In genomic region chr3:172034786-172035685, GRCh38 we compare ENCODE assay signal across 8 cellular contexts. TPM values are rescaled to one million over a fixed set of nuclear protein-coding genes. Genes with fewer than 3 reads are reported as not detected.
A peak's percentile ranks its signal among the peaks of the same experiment; 100 is the strongest.
DNase-seq lines count a peak whose midpoint lies in the region; ATAC-seq and TF ChIP-seq lines count a peak whose summit lies in the region.

No MANE protein-coding gene starts in this region.

- no peaks in the 10 kb centered on the region for H3K27me3 ChIP-seq in Karpas-422 (ENCODE audit: low read length)
- no peaks in the 10 kb centered on the region for H3K27me3 ChIP-seq in body of pancreas
- no peaks in the 10 kb centered on the region for H3K27me3 ChIP-seq in lung (ENCODE audit: control insufficient read depth, insufficient read depth)

- no peaks in the 10 kb centered on the region for H4K20me1 ChIP-seq in Karpas-422 (ENCODE audit: insufficient read depth, low read depth, low read length)

- H3K36me3 ChIP-seq in Karpas-422 (ENCODE audit: insufficient read depth, low read length) (no peaks in the 10 kb centered on the region), body of pancreas (replicated peaks in 1 of 2; ENCODE audit: insufficient read depth in 1 of 2, low read depth in 2 of 2) (no peaks in the 10 kb centered on the region), lung (ENCODE audit: control insufficient read depth in 2 of 2, insufficient read depth in 2 of 2, low read length in 2 of 2) (no peaks in the 10 kb centered on the region)

- no peak for TF ChIP-seq POLR2A in body of pancreas (IDR thresholded peaks at IDR 0.05)

- no peak overlapping the region for H2AFZ ChIP-seq in Karpas-422 (ENCODE audit: low read length)

- H3K27ac ChIP-seq in Karpas-422 (ENCODE audit: low read length) (no peak overlapping the region), body of pancreas (no peak overlapping the region), lung (ENCODE audit: low read depth in 1 of 2, low read length in 1 of 2) (no peak overlapping the region)

- H3K4me1 ChIP-seq in Karpas-422 (ENCODE audit: low read length) (peaks cover 3% of the 10 kb centered on the region), body of pancreas (peaks cover 7% of the 10 kb centered on the region), lung (ENCODE audit: control insufficient read depth in 2 of 2, insufficient read depth in 2 of 2, low read length in 2 of 2) (no peaks in the 10 kb centered on the region)

- H3K79me2 ChIP-seq in Karpas-422 (ENCODE audit: low read length), result no peaks in the 10 kb centered on the region

- no peak overlapping the region for H3K9ac ChIP-seq in Karpas-422 (ENCODE audit: low read length)

- no peak for ATAC-seq in body of pancreas
- ATAC-seq in lung (ENCODE audit: insufficient read depth, low FRiP score), result no peak
- ATAC-seq in HG03571 (IDR thresholded peaks at IDR 0.05; ENCODE audit: unreplicated experiment), result no peak
- no peak for ATAC-seq in HG02571 (IDR thresholded peaks at IDR 0.05; ENCODE audit: unreplicated experiment)
- no peak for ATAC-seq in HG03469 (IDR thresholded peaks at IDR 0.05; ENCODE audit: unreplicated experiment)

- no peaks in the 10 kb centered on the region for H3K9me3 ChIP-seq in Karpas-422 (ENCODE audit: low read length)
- H3K9me3 ChIP-seq in body of pancreas, result no peaks in the 10 kb centered on the region
- H3K9me3 ChIP-seq in lung (ENCODE audit: control insufficient read depth in 2 of 2, insufficient read depth in 1 of 2, low read length in 1 of 2), result no peaks in the 10 kb centered on the region

- intact Hi-C loops in body of pancreas (cut with DNase I), result no loop called here

- H3K4me3 ChIP-seq in Karpas-422 (ENCODE audit: low read length) (no peak overlapping the region), body of pancreas (no peak overlapping the region), lung (no peak overlapping the region)

- WGBS in body of pancreas, 2 donors, result 63% methylated on average over 9 of the region's 9 CpGs
- WGBS in lung, 2 donors, result 81 to 86% methylated on average over 8 to 9 of the region's 9 CpGs

- no peak overlapping the region for H3K4me2 ChIP-seq in Karpas-422 (ENCODE audit: low read depth, low read length, poor library complexity, severe bottlenecking)

- DNase-seq in SIG-M5 treated with dmso at 0.1 percent for 504 hours (lab: John Stamatoyannopoulos, UW; ENCODE audit: unreplicated experiment) (peak; percentile 71), SIG-M5 (lab: John Stamatoyannopoulos, UW) (no peak), Karpas-422 (peak; percentile 53), body of pancreas (peak in 3 of 4 donors; percentile 38 to 51 (median 42)), lung (ENCODE audit: low spot score) (no peak)

- H3K9me2 ChIP-seq in Karpas-422 (replicated peaks; ENCODE audit: insufficient read depth, low read length), result no peaks in the 10 kb centered on the region

- peak; percentile 25 to 83 (median 72) for TF ChIP-seq CTCF in body of pancreas (IDR thresholded peaks at IDR 0.05)
- TF ChIP-seq CTCF in lung (IDR thresholded peaks at IDR 0.05; ENCODE audit: control extremely low read depth, extremely low read depth), result peak; percentile 40

RNA-seq across cellular contexts. Expression of gene FNDC3B, which starts 4.3 kb away (rescaled TPM):
- total RNA-seq in Karpas-422 (2014; rRNA removed; shearing (Covaris generic); ENCODE audit: low replicate concordance), result 1.6 and 2.6 TPM in 2 replicates
- total RNA-seq in body of pancreas (10 to 100 TPM; 64.3 to 86.0 TPM), lung (100 to 1,000 TPM; 150 to 175 TPM)
- polyA plus RNA-seq in lung, result 10 to 100 TPM; 13.3 to 50.0 TPM

Comparison
In these comparisons a context has a peak if more than half of its experiments do, and no peak if none do; other contexts are left out.
1. DNase-seq: peak in SIG-M5 treated with dmso at 0.1 percent for 504 hours (single experiment), Karpas-422 (single experiment) and body of pancreas (3 of 4); none in SIG-M5 (single experiment) and lung (single experiment).
2. RNA of gene FNDC3B, which starts 4.3 kb away (total RNA-seq): 150 to 175 TPM in lung and 64.3 to 86.0 TPM in body of pancreas; 1.6 to 2.6 TPM in Karpas-422; every median in the first group is over 10 times any median in the second.